In the genomic region with DNA sequence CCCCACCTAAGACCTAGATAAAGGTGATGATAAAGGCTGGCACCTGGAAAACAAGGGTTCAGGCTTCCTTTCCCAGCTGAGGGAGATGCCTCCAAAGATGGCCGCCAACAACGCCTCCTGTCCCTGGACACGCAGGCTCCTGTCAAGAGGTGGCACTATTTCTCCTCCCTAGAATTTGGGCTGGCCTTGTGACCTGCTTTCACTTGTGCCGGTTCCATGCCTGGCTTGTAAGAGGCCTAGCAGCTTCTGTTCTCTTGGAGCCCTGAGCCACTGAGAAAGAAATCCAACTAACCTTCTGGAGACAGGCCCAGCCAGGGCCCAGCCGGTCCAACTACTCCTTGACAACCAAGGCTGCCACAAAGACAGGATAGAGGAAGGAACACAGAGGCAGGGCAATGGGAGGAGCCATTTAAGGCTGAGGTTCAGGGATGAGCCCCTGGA, we compare ENCODE assay signal across 9 cellular contexts.
A peak's percentile ranks its signal among the peaks of the same experiment; 100 is the strongest.
DNase-seq lines count a peak whose midpoint lies in the region; ATAC-seq and TF ChIP-seq lines count a peak whose summit lies in the region.
"Had no signal": no experiment of that assay in that cellular context is flagged by ENCODE, and none has a peak within 500 bp of the region (broad histone marks: within the 10 kb centered on the region; RNA-seq: fewer than 3 reads in every experiment).

No MANE protein-coding gene starts in this region.

- no peaks in the 10 kb centered on the region for H3K9me3 Mint-ChIP-seq in activated CD8-positive, alpha-beta memory T cell treated with anti-CD3 and anti-CD28 coated beads, Interleukin-2, amount 10 ng/mL, durations not matched to agents 7 days and 5 days (ENCODE audit: low read depth)

- no peak overlapping the region for H3K27ac Mint-ChIP-seq in activated CD8-positive, alpha-beta memory T cell treated with anti-CD3 and anti-CD28 coated beads, Interleukin-2, amount 10 ng/mL, durations not matched to agents 7 days and 5 days

- DNase-seq in NCI-H1436 (lab: John Stamatoyannopoulos, UW) (peak; percentile 5), NCI-H1436 treated with DMSO at 0.1 percent for 48 hours (lab: John Stamatoyannopoulos, UW) (no peak), NCI-H510A (lab: John Stamatoyannopoulos, UW) (peak; percentile 24), epithelial cell of proximal tubule (ENCODE audit: low read depth) (no peak), mucosa of gallbladder (ENCODE audit: low spot score) (peak; percentile 52), NCI-H2081 treated with DMSO at 0.1 percent for 48 hours (lab: John Stamatoyannopoulos, UW) (no peak)
- DNase-seq in activated CD8-positive, alpha-beta memory T cell treated with anti-CD3 and anti-CD28 coated beads, Interleukin-2, amount 10 ng/mL, durations not matched to agents 7 days and 5 days, result peak; percentile 76
- DNase-seq in stimulated activated naive CD4-positive, alpha-beta T cell treated with Interleukin-2 at 50 U/mL for 16 hours (lab: John Stamatoyannopoulos, UW), result peak; percentile 20

- H3K4me3 ChIP-seq in epithelial cell of proximal tubule (ENCODE audit: low read depth, low read length), result no peak overlapping the region
- H3K4me3 ChIP-seq: BLaER1 treated with 17β-estradiol and CSF1 and Interleukin-3, amounts not matched to agents 10 nM and 100 nM had no signal

- no peaks in the 10 kb centered on the region for H3K36me3 Mint-ChIP-seq in activated CD8-positive, alpha-beta memory T cell treated with anti-CD3 and anti-CD28 coated beads, Interleukin-2, amount 10 ng/mL, durations not matched to agents 7 days and 5 days

- no peaks in the 10 kb centered on the region for H3K4me1 Mint-ChIP-seq in activated CD8-positive, alpha-beta memory T cell treated with anti-CD3 and anti-CD28 coated beads, Interleukin-2, amount 10 ng/mL, durations not matched to agents 7 days and 5 days

- ATAC-seq in activated CD8-positive, alpha-beta memory T cell treated with anti-CD3 and anti-CD28 coated beads, Interleukin-2, amount 10 ng/mL, durations not matched to agents 7 days and 5 days, result peak; percentile 91

- peak; percentile 67 for TF ChIP-seq CTCF in epithelial cell of proximal tubule (conservative IDR thresholded peaks at IDR 0.05; ENCODE audit: low read depth, low read length)

- CTCF ChIA-PET in activated CD8-positive, alpha-beta memory T cell treated with anti-CD3 and anti-CD28 coated beads, Interleukin-2, amount 10 ng/mL, durations not matched to agents 7 days and 5 days (lab: Charles Lee), result interaction anchor here (0.8 to 2.0 kb wide), 3 partner anchors 136 to 196 kb away, joined by 3 to 10 read pairs (median 3); no protein-coding TSS in a partner anchor

- H3K4me3 Mint-ChIP-seq in activated CD8-positive, alpha-beta memory T cell treated with anti-CD3 and anti-CD28 coated beads, Interleukin-2, amount 10 ng/mL, durations not matched to agents 7 days and 5 days, result no peak overlapping the region

- peaks cover 4% of the 10 kb centered on the region for H3K27me3 Mint-ChIP-seq in activated CD8-positive, alpha-beta memory T cell treated with anti-CD3 and anti-CD28 coated beads, Interleukin-2, amount 10 ng/mL, durations not matched to agents 7 days and 5 days

Comparison
In these comparisons a context has a peak if more than half of its experiments do, and no peak if none do; other contexts are left out.
1. DNase-seq: peak in NCI-H1436 (single experiment), NCI-H510A (single experiment), activated CD8-positive, alpha-beta memory T cell treated with anti-CD3 and anti-CD28 coated beads, Interleukin-2, amount 10 ng/mL, durations not matched to agents 7 days and 5 days (single experiment), mucosa of gallbladder (single experiment) and stimulated activated naive CD4-positive, alpha-beta T cell treated with Interleukin-2 at 50 U/mL for 16 hours (single experiment); none in NCI-H1436 treated with DMSO at 0.1 percent for 48 hours (single experiment), epithelial cell of proximal tubule (single experiment) and NCI-H2081 treated with DMSO at 0.1 percent for 48 hours (single experiment).